In the genomic region with DNA sequence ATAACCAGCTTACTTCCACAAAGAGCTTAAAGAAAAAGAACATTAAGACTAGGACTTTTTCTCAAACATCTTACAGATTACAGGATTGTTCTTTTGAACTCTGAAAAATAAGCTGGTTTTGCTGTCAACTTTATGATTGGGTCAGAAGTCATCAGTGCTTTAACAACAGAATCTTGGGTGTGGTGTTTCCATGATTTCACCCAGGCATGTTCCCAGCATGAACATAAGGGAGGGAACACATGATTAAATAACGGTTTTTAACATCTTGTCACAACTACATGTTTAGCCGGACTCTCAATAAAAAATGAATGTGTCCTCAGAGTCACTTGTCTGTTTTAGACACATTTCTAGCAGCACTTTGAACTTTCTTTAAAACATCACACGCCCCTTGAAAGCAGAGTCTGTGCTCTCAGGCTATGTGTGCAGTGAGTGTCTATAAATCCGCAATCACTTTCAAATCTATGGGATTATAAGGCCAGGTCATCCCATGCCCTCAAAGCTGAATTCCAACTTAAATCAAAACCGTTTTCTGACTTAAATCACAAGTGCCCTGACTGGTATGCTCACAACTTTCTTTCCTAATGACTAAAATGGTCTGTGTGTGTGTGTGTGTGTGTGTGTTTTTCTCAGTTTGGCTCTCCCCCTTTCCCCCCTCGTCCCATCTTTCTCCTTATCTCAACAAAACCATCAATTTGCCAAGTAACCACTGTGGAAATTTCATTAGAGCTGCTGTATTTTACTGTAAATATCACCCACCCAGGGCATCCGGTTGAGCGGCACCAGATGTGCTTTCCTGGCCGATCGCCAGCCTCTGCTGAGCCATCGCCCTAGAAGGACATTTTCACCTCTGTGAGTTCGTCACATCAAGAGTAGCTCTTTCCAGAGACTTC, we compare ENCODE assay signal across 8 cellular contexts.
DNase-seq lines count a peak whose midpoint lies in the region; ATAC-seq and TF ChIP-seq lines count a peak whose summit lies in the region.

No MANE protein-coding gene starts in this region.

- peak; percentile 89 for DNase-seq in NCI-H69 (lab: John Stamatoyannopoulos, UW)
- DNase-seq in activated T-cell treated with anti-CD3 and anti-CD28 coated beads for 48 hours (ENCODE audit: low read depth): peak; percentile 65
- peak; percentile 71 to 79 for DNase-seq in cardiac muscle cell (ENCODE audit: low read depth in 1 of 2, low spot score in 1 of 2)
- peak; percentile 46 to 64 (median 53) for DNase-seq in stimulated activated CD4-positive, alpha-beta T cell treated with anti-CD3 and anti-CD28 coated beads, TNF-alpha, amount 100 ng/mL, for 48 hours (ENCODE audit: low read depth in 3 of 3)
- DNase-seq in islet precursor cell: no peak

- H3K36me3 ChIP-seq in cardiac muscle cell: no peaks in the 10 kb centered on the region

- peak; percentile 60 for ATAC-seq in GM18520 (IDR thresholded peaks at IDR 0.05; ENCODE audit: unreplicated experiment)
- ATAC-seq in HG02943 (IDR thresholded peaks at IDR 0.05; ENCODE audit: low read depth, unreplicated experiment): peak; percentile 62
- no peak for ATAC-seq in HG02970 (IDR thresholded peaks at IDR 0.05; ENCODE audit: low FRiP score, unreplicated experiment)

- H3K4me3 ChIP-seq in cardiac muscle cell: no peak overlapping the region

- H3K27me3 ChIP-seq in cardiac muscle cell: no peaks in the 10 kb centered on the region

- no peaks in the 10 kb centered on the region for H3K9me3 ChIP-seq in cardiac muscle cell (ENCODE audit: low read depth)

- TF ChIP-seq CTCF in cardiac muscle cell (IDR thresholded peaks at IDR 0.05; ENCODE audit: low read depth, low read length): no peak

- H3K27ac ChIP-seq in cardiac muscle cell: no peak overlapping the region

- H3K4me1 ChIP-seq in cardiac muscle cell (ENCODE audit: low read depth): no peaks in the 10 kb centered on the region
